ENCODE assay signal across 1 cellular context in genomic region chr6:26400626-26401025, GRCh38.
TF ChIP-seq lines count a peak whose summit lies in the region.

No MANE protein-coding gene starts in this region.

TF ChIP-seq in K562, 482 proteins besides CTCF, POLR2A, EP300 and RAD21 (continued from another document):
- TF ChIP-seq ZBTB5 (IDR thresholded peaks at IDR 0.05) (no peak), KDM1A (IDR thresholded peaks at IDR 0.05) (0 out of 4 replicates have a peak, but pooled peaks of 1 of the 2 experiments have one; percentile 36), ETV1 (tag; conservative IDR thresholded peaks at IDR 0.05; ENCODE audit: low read depth) (no peak), ZNF609 (CRISPR knock-in tag; IDR thresholded peaks at IDR 0.05; ENCODE audit: borderline replicate concordance) (no peak), ZBTB17 (CRISPR knock-in tag; IDR thresholded peaks at IDR 0.05) (0 out of 2 replicates have a peak, but pooled peaks have one; percentile 18), RREB1 (CRISPR knock-in tag; IDR thresholded peaks at IDR 0.05) (peak; percentile 72; the same call in 1 of the 2 replicates), NCOR1 (IDR thresholded peaks at IDR 0.05) (no peak), MECOM (CRISPR knock-in tag; IDR thresholded peaks at IDR 0.05) (0 out of 2 replicates have a peak, but pooled peaks have one; percentile 27), NFXL1 (CRISPR knock-in tag; IDR thresholded peaks at IDR 0.05) (0 out of 2 replicates have a peak, but pooled peaks have one; percentile 28), PBX2 (CRISPR knock-in tag; IDR thresholded peaks at IDR 0.05; ENCODE audit: low read depth) (no peak), PBX2 (tag; conservative IDR thresholded peaks at IDR 0.05; ENCODE audit: low read depth) (no peak), TEAD2 (tag; IDR thresholded peaks at IDR 0.05) (no peak), STAT5B (CRISPR knock-in tag; IDR thresholded peaks at IDR 0.05) (no peak), EP400 (IDR thresholded peaks at IDR 0.05) (peak; percentile 51; the same call in 1 of the 2 replicates), ZBTB26 (CRISPR knock-in tag; IDR thresholded peaks at IDR 0.05) (no peak), RNF219 (CRISPR knock-in tag; IDR thresholded peaks at IDR 0.05) (no peak), ESRRA (IDR thresholded peaks at IDR 0.05; ENCODE audit: borderline replicate concordance, low read depth) (no peak), NR2C1 (IDR thresholded peaks at IDR 0.05) (no peak; the same call in 1 of the 2 replicates), NR2C1 (tag; IDR thresholded peaks at IDR 0.05) (no peak; the same call in 1 of the 2 replicates), LEF1 (IDR thresholded peaks at IDR 0.05) (no peak), ZNF395 (CRISPR knock-in tag; IDR thresholded peaks at IDR 0.05) (0 out of 2 replicates have a peak, but pooled peaks have one; percentile 41), ZNF280B (CRISPR knock-in tag; IDR thresholded peaks at IDR 0.05) (no peak), BHLHE40 (IDR thresholded peaks at IDR 0.05; ENCODE audit: low read length) (no peak), ZNF444 (CRISPR knock-in tag; IDR thresholded peaks at IDR 0.05) (0 out of 2 replicates have a peak, but pooled peaks have one; percentile 26)
